ENCODE assay signal across 22 cellular contexts in the genomic region with DNA sequence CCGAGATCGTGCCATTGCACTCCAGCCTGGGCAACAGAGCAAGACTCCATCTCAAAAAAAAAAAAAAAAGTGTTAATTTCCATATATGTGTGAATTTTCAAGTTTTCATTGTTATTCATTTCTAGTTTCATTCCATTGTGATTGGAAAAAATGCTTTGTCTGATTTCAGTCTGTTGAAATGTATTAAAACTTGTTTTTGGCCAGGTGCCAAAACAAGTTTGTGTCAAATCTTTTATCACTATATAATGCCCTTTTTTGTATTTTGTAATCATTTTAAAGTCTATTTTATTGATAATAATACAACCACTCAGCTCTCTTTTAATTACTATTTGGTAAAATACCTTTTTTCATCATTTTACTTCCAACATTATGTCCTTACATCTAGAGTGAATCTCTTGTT. TPM values are rescaled to one million over a fixed set of nuclear protein-coding genes. Genes with fewer than 3 reads are reported as not detected.
DNase-seq lines count a peak whose midpoint lies in the region; ATAC-seq and TF ChIP-seq lines count a peak whose summit lies in the region.
"Had no signal": no experiment of that assay in that cellular context is flagged by ENCODE, and none has a peak within 500 bp of the region (broad histone marks: within the 10 kb centered on the region; RNA-seq: fewer than 3 reads in every experiment).

No MANE protein-coding gene starts in this region.

- H3K79me2 ChIP-seq in SK-N-SH (ENCODE audit: insufficient read depth), result no peaks in the 10 kb centered on the region

- no peaks in the 10 kb centered on the region for H3F3A ChIP-seq in SK-N-SH (replicated peaks; ENCODE audit: insufficient read depth)

- no peaks in the 10 kb centered on the region for H3K36me3 ChIP-seq in SK-N-SH (replicated peaks in 1 of 2; ENCODE audit: control insufficient read depth in 1 of 2, insufficient read depth in 2 of 2, low read length in 1 of 2)
- no peaks in the 10 kb centered on the region for H3K36me3 ChIP-seq in gastrocnemius medialis
- H3K36me3 ChIP-seq: BE2C had no signal

- H3K4me1 ChIP-seq in SK-N-SH (ENCODE audit: control insufficient read depth in 1 of 2, insufficient read depth in 2 of 2, low read depth in 1 of 2, low read length in 1 of 2) (no peaks in the 10 kb centered on the region), gastrocnemius medialis (no peaks in the 10 kb centered on the region)
- H3K4me1 ChIP-seq: A549; BE2C; BLaER1 treated with 17β-estradiol and CSF1 and Interleukin-3, amounts not matched to agents 10 nM and 100 nM had no signal

- TF ChIP-seq RAD21 in SK-N-SH (IDR thresholded peaks at IDR 0.05; ENCODE audit: low read length), result no peak

- no peaks in the 10 kb centered on the region for H3K9me3 ChIP-seq in SK-N-SH
- H3K9me3 ChIP-seq in T-helper 17 cell (ENCODE audit: control insufficient read depth, low read length, poor library complexity, severe bottlenecking), result peaks cover 2% of the 10 kb centered on the region
- H3K9me3 ChIP-seq in gastrocnemius medialis, result no peaks in the 10 kb centered on the region
- H3K9me3 ChIP-seq: A549, BE2C had no signal

- no peak for DNase-seq in SK-N-SH
- DNase-seq in T-helper 17 cell, result no peak
- peak; percentile 3 for DNase-seq in dermis blood vessel endothelial cell
- DNase-seq in activated CD8-positive, alpha-beta memory T cell treated with anti-CD3 and anti-CD28 coated beads for 24 hours, result no peak
- no peak for DNase-seq in gastrocnemius medialis
- DNase-seq in caudate nucleus (lab: John Stamatoyannopoulos, UW), result no peak
- DNase-seq: ACHN; AML-193; BE2C; CD4-positive, alpha-beta T cell; CD8-positive, alpha-beta memory T cell; DMS 273 treated with DMSO at 0.1 percent for 48 hours; DMS79; GM23248; H7; HCEC 1CT had no signal

- peak overlapping the region; percentile 48 for H3K27ac Mint-ChIP-seq in T-helper 17 cell
- H3K27ac Mint-ChIP-seq: CD14-positive monocyte; CD4-positive, alpha-beta T cell; CD8-positive, alpha-beta memory T cell had no signal

- H4K20me1 ChIP-seq in SK-N-SH (ENCODE audit: insufficient read depth), result no peaks in the 10 kb centered on the region
- H4K20me1 ChIP-seq: BLaER1 treated with 17β-estradiol and CSF1 and Interleukin-3, amounts not matched to agents 10 nM and 100 nM had no signal

- no peak for TF ChIP-seq EP300 in SK-N-SH (IDR thresholded peaks at IDR 0.05; ENCODE audit: borderline replicate concordance in 1 of 2, low read depth in 1 of 2, low read length in 1 of 2)

- H3K9ac ChIP-seq in SK-N-SH, result no peak overlapping the region
- H3K9ac ChIP-seq: BLaER1 treated with 17β-estradiol and CSF1 and Interleukin-3, amounts not matched to agents 10 nM and 100 nM; GM23248 had no signal

- TF ChIP-seq POLR2A in gastrocnemius medialis (IDR thresholded peaks at IDR 0.05), result no peak
- TF ChIP-seq POLR2A in GM18505 (IDR thresholded peaks at IDR 0.05; ENCODE audit: borderline replicate concordance, extremely low read depth, insufficient read depth, insufficient read length), result no peak

- 92% methylated on average over 2 of the region's 2 CpGs for WGBS in SK-N-SH (ENCODE audit: low lambda C conversion rate)

- H3K27ac ChIP-seq in SK-N-SH (ENCODE audit: low read depth in 2 of 2, low read length in 1 of 2), result no peak overlapping the region
- no peak overlapping the region for H3K27ac ChIP-seq in gastrocnemius medialis
- no peak overlapping the region for H3K27ac ChIP-seq in caudate nucleus (ENCODE audit: low read depth, low read length)
- H3K27ac ChIP-seq: 22Rv1; A549; BLaER1 treated with 17β-estradiol and CSF1 and Interleukin-3, amounts not matched to agents 10 nM and 100 nM; GM23248 had no signal

- TF ChIP-seq CTCF in SK-N-SH (IDR thresholded peaks at IDR 0.05), result no peak
- no peak for TF ChIP-seq CTCF in gastrocnemius medialis (IDR thresholded peaks at IDR 0.05 in 4 of 5, conservative IDR thresholded peaks at IDR 0.05 in 1 of 5)

- H3K4me3 Mint-ChIP-seq in T-helper 17 cell, result no peak overlapping the region
- H3K4me3 Mint-ChIP-seq: CD14-positive monocyte; CD4-positive, alpha-beta T cell; CD8-positive, alpha-beta memory T cell had no signal

- intact Hi-C loops in gastrocnemius medialis (cut with DNase I; ENCODE audit: low total_unique reads), result no loop called here

- peaks cover 2% of the 10 kb centered on the region for H3K36me3 Mint-ChIP-seq in T-helper 17 cell (ENCODE audit: low read depth)

- H3K4me3 ChIP-seq in SK-N-SH (ENCODE audit: low read depth in 2 of 2, low read length in 1 of 2) (no peak overlapping the region), gastrocnemius medialis (no peak overlapping the region)
- H3K4me3 ChIP-seq: A549; BLaER1 treated with 17β-estradiol and CSF1 and Interleukin-3, amounts not matched to agents 10 nM and 100 nM; GM23248 had no signal

- in situ Hi-C loops in gastrocnemius medialis (cut with MboI; ENCODE audit: low sequenced_read_pairs in 4 of 4), result no loop called here

- no peak overlapping the region for H3K4me2 ChIP-seq in SK-N-SH
- H3K4me2 ChIP-seq: A549; BLaER1 treated with 17β-estradiol and CSF1 and Interleukin-3, amounts not matched to agents 10 nM and 100 nM had no signal

- H3K9me2 ChIP-seq in SK-N-SH, result no peaks in the 10 kb centered on the region

- POLR2A ChIA-PET in SK-N-SH (lab: Yijun Ruan, JAX), result no interaction called here

- H3K27me3 Mint-ChIP-seq in T-helper 17 cell, result no peaks in the 10 kb centered on the region
- H3K27me3 Mint-ChIP-seq: CD4-positive, alpha-beta T cell; CD8-positive, alpha-beta memory T cell had no signal

- no peak for ATAC-seq in SK-N-SH treated with all-trans-retinoic acid at 6 μM for 48 hours
- ATAC-seq in T-helper 17 cell, result no peak
- ATAC-seq in gastrocnemius medialis, result no peak
- ATAC-seq in GM18505 (IDR thresholded peaks at IDR 0.05; ENCODE audit: unreplicated experiment), result no peak
- ATAC-seq: A549 had no signal

- no peaks in the 10 kb centered on the region for H3K27me3 ChIP-seq in SK-N-SH (ENCODE audit: insufficient read depth)
- H3K27me3 ChIP-seq in gastrocnemius medialis, result no peaks in the 10 kb centered on the region
- H3K27me3 ChIP-seq: BE2C; BLaER1 treated with 17β-estradiol and CSF1 and Interleukin-3, amounts not matched to agents 10 nM and 100 nM had no signal

- H3K4me1 Mint-ChIP-seq in T-helper 17 cell, result no peaks in the 10 kb centered on the region
- H3K4me1 Mint-ChIP-seq: CD14-positive monocyte; CD8-positive, alpha-beta memory T cell had no signal

- CTCF ChIA-PET in SK-N-SH (lab: Yijun Ruan, JAX), result no interaction called here

- H2AFZ ChIP-seq in SK-N-SH (ENCODE audit: low read depth), result no peak overlapping the region
- H2AFZ ChIP-seq: GM23248 had no signal

TF ChIP-seq in SK-N-SH, 30 proteins besides CTCF, POLR2A, EP300 and RAD21:
- no peak for TF ChIP-seq JUND (IDR thresholded peaks at IDR 0.05)
- TF ChIP-seq NFIC (IDR thresholded peaks at IDR 0.05; ENCODE audit: borderline replicate concordance), result peak; percentile 19; the same call in 1 of the 2 replicates
TF ChIP-seq in SK-N-SH: peak in this region for 1.

TF ChIP-seq in SK-N-SH treated with all-trans-retinoic acid at 6 μM for 48 hours, 23 proteins besides CTCF, POLR2A, EP300 and RAD21:
- TF ChIP-seq, protein P1, sequence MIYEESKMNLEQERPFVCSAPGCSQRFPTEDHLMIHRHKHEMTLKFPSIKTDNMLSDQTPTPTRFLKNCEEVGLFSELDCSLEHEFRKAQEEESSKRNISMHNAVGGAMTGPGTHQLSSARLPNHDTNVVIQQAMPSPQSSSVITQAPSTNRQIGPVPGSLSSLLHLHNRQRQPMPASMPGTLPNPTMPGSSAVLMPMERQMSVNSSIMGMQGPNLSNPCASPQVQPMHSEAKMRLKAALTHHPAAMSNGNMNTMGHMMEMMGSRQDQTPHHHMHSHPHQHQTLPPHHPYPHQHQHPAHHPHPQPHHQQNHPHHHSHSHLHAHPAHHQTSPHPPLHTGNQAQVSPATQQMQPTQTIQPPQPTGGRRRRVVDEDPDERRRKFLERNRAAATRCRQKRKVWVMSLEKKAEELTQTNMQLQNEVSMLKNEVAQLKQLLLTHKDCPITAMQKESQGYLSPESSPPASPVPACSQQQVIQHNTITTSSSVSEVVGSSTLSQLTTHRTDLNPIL (CRISPR knock-in tag; IDR thresholded peaks at IDR 0.05; ENCODE audit: low read depth), result no peak
- TF ChIP-seq ESRRG (CRISPR knock-in tag; IDR thresholded peaks at IDR 0.05) (no peak), ZNF8 (CRISPR knock-in tag; IDR thresholded peaks at IDR 0.05) (no peak), ZC3H10 (CRISPR knock-in tag; IDR thresholded peaks at IDR 0.05) (no peak), ZFP30 (CRISPR knock-in tag; IDR thresholded peaks at IDR 0.05) (no peak), OSR1 (CRISPR knock-in tag; IDR thresholded peaks at IDR 0.05) (no peak), ZNF70 (CRISPR knock-in tag; IDR thresholded peaks at IDR 0.05) (no peak)

RNA-seq across cellular contexts. Expression of gene TFRC, which starts 42.5 kb away (rescaled TPM):
- 35.0 and 53.5 TPM in 2 replicates for polyA plus RNA-seq in SK-N-SH (2012; rRNA removed)
- 57.0 and 58.6 TPM in 2 replicates for polyA plus RNA-seq in SK-N-SH (2012; cell fraction: cytosol; rRNA removed)
- 18.8 and 46.6 TPM in 2 replicates for polyA plus RNA-seq in SK-N-SH (2012; cell fraction: nucleus; rRNA removed)
- total RNA-seq in T-helper 17 cell, result 100 to 1,000 TPM; 218 to 221 TPM
- total RNA-seq in dermis blood vessel endothelial cell, result 96.3 and 175 TPM in 2 replicates
- total RNA-seq in gastrocnemius medialis, result 100 to 1,000 TPM in 1 of 4 donors, 10 to 100 TPM in 3; 23.1 to 162 (median 56.3) TPM
